ENCODE assay signal across 8 cellular contexts in genomic region chr3:46978985-46979944, GRCh38. TPM values are rescaled to one million over a fixed set of nuclear protein-coding genes. Genes with fewer than 3 reads are reported as not detected.
DNase-seq lines count a peak whose midpoint lies in the region; ATAC-seq and TF ChIP-seq lines count a peak whose summit lies in the region.

A gene with protein sequence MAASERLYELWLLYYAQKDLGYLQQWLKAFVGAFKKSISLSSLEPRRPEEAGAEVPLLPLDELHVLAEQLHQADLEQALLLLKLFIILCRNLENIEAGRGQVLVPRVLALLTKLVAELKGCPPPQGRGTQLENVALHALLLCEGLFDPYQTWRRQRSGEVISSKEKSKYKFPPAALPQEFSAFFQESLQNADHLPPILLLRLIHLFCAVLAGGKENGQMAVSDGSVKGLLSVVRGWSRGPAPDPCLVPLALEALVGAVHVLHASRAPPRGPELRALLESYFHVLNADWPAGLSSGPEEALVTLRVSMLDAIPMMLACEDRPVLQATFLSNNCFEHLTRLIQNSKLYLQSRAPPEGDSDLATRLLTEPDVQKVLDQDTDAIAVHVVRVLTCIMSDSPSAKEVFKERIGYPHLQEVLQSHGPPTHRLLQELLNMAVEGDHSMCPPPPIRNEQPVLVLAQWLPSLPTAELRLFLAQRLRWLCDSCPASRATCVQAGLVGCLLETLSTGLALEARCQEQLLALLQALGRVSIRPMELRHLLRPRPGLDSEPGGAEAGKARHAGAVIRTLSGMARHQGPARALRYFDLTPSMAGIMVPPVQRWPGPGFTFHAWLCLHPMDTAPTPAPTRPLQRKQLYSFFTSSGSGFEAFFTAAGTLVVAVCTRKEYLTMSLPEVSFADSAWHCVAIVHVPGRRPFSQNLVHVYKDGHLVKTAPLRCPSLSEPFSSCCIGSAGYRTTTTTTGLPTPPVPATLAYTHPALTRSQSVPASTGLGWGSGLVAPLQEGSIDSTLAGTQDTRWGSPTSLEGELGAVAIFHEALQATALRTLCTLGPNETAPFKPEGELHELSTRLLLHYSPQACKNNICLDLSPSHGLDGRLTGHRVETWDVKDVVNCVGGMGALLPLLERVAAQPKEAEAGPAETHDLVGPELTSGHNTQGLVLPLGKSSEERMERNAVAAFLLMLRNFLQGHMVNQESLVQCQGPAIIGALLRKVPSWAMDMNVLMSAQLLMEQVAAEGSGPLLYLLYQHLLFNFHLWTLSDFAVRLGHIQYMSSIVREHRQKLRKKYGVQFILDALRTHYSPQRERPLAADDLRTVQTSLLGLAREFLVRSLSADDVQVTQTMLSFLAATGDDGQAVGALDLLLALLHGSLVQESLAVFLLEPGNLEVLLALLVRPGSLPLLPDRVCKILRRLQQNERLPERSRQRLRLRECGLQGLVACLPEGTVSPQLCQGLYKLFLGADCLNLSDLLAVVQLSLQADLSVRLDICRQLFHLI (N-terminal part only) (plus strand): TSS chr3:46979666. CDS start chr3:46979862, 196 bp downstream.

- peak within 1 kb of the TSS; percentile 82 for H3K27ac Mint-ChIP-seq in activated T-helper 17 cell treated with anti-CD3 and anti-CD28 coated beads, Interleukin-2, amount 50 U/mL, for 72 hours
- peak within 1 kb of the TSS; percentile 80 to 89 for H3K27ac Mint-ChIP-seq in natural killer cell treated with Interleukin-12 subunit alpha and Interleukin-12 subunit beta and Interleukin-15 and Interleukin-18, amount 100 ng/mL, for 72 hours

- CTCF ChIA-PET in RWPE1 (lab: Yijun Ruan, JAX): no interaction called here

- no peaks in the 10 kb centered on the region for H3K27me3 Mint-ChIP-seq in activated T-helper 17 cell treated with anti-CD3 and anti-CD28 coated beads, Interleukin-2, amount 50 U/mL, for 72 hours
- H3K27me3 Mint-ChIP-seq in natural killer cell treated with Interleukin-12 subunit alpha and Interleukin-12 subunit beta and Interleukin-15 and Interleukin-18, amount 100 ng/mL, for 72 hours: no peaks in the 10 kb centered on the region

- peak within 1 kb of the TSS; percentile 91 for H3K27ac ChIP-seq in RWPE1

- DNase-seq in EL (peak; percentile 94), GOT3 (lab: John Stamatoyannopoulos, UW) (peak; percentile 54), LHCN-M2 (ENCODE audit: low read depth) (peak; percentile 81), RWPE1 (ENCODE audit: low spot score) (peak; percentile 67), fibroblast of peridontal ligament (ENCODE audit: extremely low read depth) (peak; percentile 75)
- peak; percentile 99 for DNase-seq in natural killer cell treated with Interleukin-12 subunit alpha and Interleukin-12 subunit beta and Interleukin-15 and Interleukin-18, amount 100 ng/mL, for 72 hours (ENCODE audit: low spot score)
- peak; percentile 97 for DNase-seq in stimulated activated naive CD4-positive, alpha-beta T cell treated with Interleukin-2 at 50 U/mL for 16 hours (lab: John Stamatoyannopoulos, UW)

- peaks cover 33% of the 10 kb centered on the region for H3K4me1 Mint-ChIP-seq in activated T-helper 17 cell treated with anti-CD3 and anti-CD28 coated beads, Interleukin-2, amount 50 U/mL, for 72 hours
- H3K4me1 Mint-ChIP-seq in natural killer cell treated with Interleukin-12 subunit alpha and Interleukin-12 subunit beta and Interleukin-15 and Interleukin-18, amount 100 ng/mL, for 72 hours (ENCODE audit: low read depth in 2 of 2): peaks cover 40 to 44% of the 10 kb centered on the region in 2 donors

- ATAC-seq in activated T-helper 17 cell treated with anti-CD3 and anti-CD28 coated beads, Interleukin-2, amount 50 U/mL, for 72 hours (replicated peaks): peak; percentile 84
- peak; percentile 90 to 91 for ATAC-seq in natural killer cell treated with Interleukin-12 subunit alpha and Interleukin-12 subunit beta and Interleukin-15 and Interleukin-18, amount 100 ng/mL, for 72 hours

- H3K9me3 Mint-ChIP-seq in activated T-helper 17 cell treated with anti-CD3 and anti-CD28 coated beads, Interleukin-2, amount 50 U/mL, for 72 hours: no peaks in the 10 kb centered on the region
- H3K9me3 Mint-ChIP-seq in natural killer cell treated with Interleukin-12 subunit alpha and Interleukin-12 subunit beta and Interleukin-15 and Interleukin-18, amount 100 ng/mL, for 72 hours: no peaks in the 10 kb centered on the region

- POLR2A ChIA-PET in RWPE1 (lab: Yijun Ruan, JAX; ENCODE audit: low non-redundant PET): no interaction called here

- H3K4me3 Mint-ChIP-seq in activated T-helper 17 cell treated with anti-CD3 and anti-CD28 coated beads, Interleukin-2, amount 50 U/mL, for 72 hours: peak within 1 kb of the TSS; percentile 86
- H3K4me3 Mint-ChIP-seq in natural killer cell treated with Interleukin-12 subunit alpha and Interleukin-12 subunit beta and Interleukin-15 and Interleukin-18, amount 100 ng/mL, for 72 hours: peak within 1 kb of the TSS; percentile 85

- TF ChIP-seq CTCF in RWPE1 (conservative IDR thresholded peaks at IDR 0.05; ENCODE audit: low read depth): no peak

- peaks cover 23% of the 10 kb centered on the region for H3K36me3 Mint-ChIP-seq in activated T-helper 17 cell treated with anti-CD3 and anti-CD28 coated beads, Interleukin-2, amount 50 U/mL, for 72 hours (ENCODE audit: low read depth)
- H3K36me3 Mint-ChIP-seq in natural killer cell treated with Interleukin-12 subunit alpha and Interleukin-12 subunit beta and Interleukin-15 and Interleukin-18, amount 100 ng/mL, for 72 hours: peaks cover 5% of the 10 kb centered on the region

RNA-seq across cellular contexts. Expression of the gene that starts here (rescaled TPM):
- 2.1 and 2.2 TPM in 2 replicates for total RNA-seq in LHCN-M2 (2014; rRNA removed)
- polyA plus RNA-seq in LHCN-M2 (2012): 2.2 TPM
- total RNA-seq in activated T-helper 17 cell treated with anti-CD3 and anti-CD28 coated beads, Interleukin-2, amount 50 U/mL, for 72 hours: 100 to 1,000 TPM; 140 to 169 TPM
- total RNA-seq in natural killer cell treated with Interleukin-12 subunit alpha and Interleukin-12 subunit beta and Interleukin-15 and Interleukin-18, amount 100 ng/mL, for 72 hours: 100 to 1,000 TPM; 121 to 255 TPM

Comparison
In these comparisons a context has a peak if more than half of its experiments do, and no peak if none do; other contexts are left out.
1. Peak in every context shown above with its lines: DNase-seq, ATAC-seq and H3K27ac ChIP-seq.
2. RNA of the gene that starts here (total RNA-seq): 121 to 255 TPM in natural killer cell treated with Interleukin-12 subunit alpha and Interleukin-12 subunit beta and Interleukin-15 and Interleukin-18, amount 100 ng/mL, for 72 hours and 140 to 169 TPM in activated T-helper 17 cell treated with anti-CD3 and anti-CD28 coated beads, Interleukin-2, amount 50 U/mL, for 72 hours; 2.1 to 2.2 TPM in LHCN-M2; every median in the first group is over 10 times any median in the second.